Comparison of ENCODE assay signal across 16 cellular contexts in genomic region chr20:57267158-57267821, GRCh38. TPM values are rescaled to one million over a fixed set of nuclear protein-coding genes. Genes with fewer than 3 reads are reported as not detected.
DNase-seq lines count a peak whose midpoint lies in the region; ATAC-seq and TF ChIP-seq lines count a peak whose summit lies in the region.
"Had no signal": no experiment of that assay in that cellular context is flagged by ENCODE, and none has a peak within 500 bp of the region (broad histone marks: within the 10 kb centered on the region; RNA-seq: fewer than 3 reads in every experiment).

No MANE protein-coding gene starts in this region.

- peak overlapping the region; percentile 88 for H3K4me3 ChIP-seq in GM23338
- peak overlapping the region; percentile 79 for H3K4me3 ChIP-seq in SK-N-MC

- H3K4me3 Mint-ChIP-seq in GM23338 (peak overlapping the region; percentile 74), glutamatergic neuron (ENCODE audit: unreplicated experiment) (peak overlapping the region; percentile 79), osteocyte (ENCODE audit: unreplicated experiment) (peak overlapping the region; percentile 50)
- H3K4me3 Mint-ChIP-seq: T-helper 2 cell treated with Interferon-gamma antibody and Interleukin-4, amounts not matched to agents 5 μg/mL and 100 μg/mL, for 36 hours had no signal

- no peak overlapping the region for H3K27ac Mint-ChIP-seq in GM23338
- no peak overlapping the region for H3K27ac Mint-ChIP-seq in glutamatergic neuron (ENCODE audit: unreplicated experiment)
- no peak overlapping the region for H3K27ac Mint-ChIP-seq in osteocyte (ENCODE audit: unreplicated experiment)
- H3K27ac Mint-ChIP-seq: T-helper 2 cell treated with Interferon-gamma antibody and Interleukin-4, amounts not matched to agents 5 μg/mL and 100 μg/mL, for 36 hours had no signal

- peak overlapping the region; percentile 91 for H2AFZ ChIP-seq in GM23338

- DNase-seq in GM23338 (ENCODE audit: low spot score) = no peak
- no peak for DNase-seq in SK-N-MC (ENCODE audit: low read depth, low spot score)
- DNase-seq in glutamatergic neuron = no peak
- no peak for DNase-seq in osteocyte (ENCODE audit: extremely low spot score, unreplicated experiment)
- DNase-seq in DMS53 (lab: John Stamatoyannopoulos, UW) = no peak
- no peak for DNase-seq in T-helper 9 cell
- DNase-seq: activated gamma-delta T cell; effector CD8-positive, alpha-beta T cell; gastrocnemius medialis; NCI-H1694; upper lobe of right lung had no signal

- H4K20me1 ChIP-seq in GM23338 (replicated peaks; ENCODE audit: insufficient read depth) = no peaks in the 10 kb centered on the region

- H3K27me3 ChIP-seq in GM23338 (ENCODE audit: insufficient read depth) = peaks cover 69% of the 10 kb centered on the region

- peaks cover 85% of the 10 kb centered on the region for H3K27me3 Mint-ChIP-seq in GM23338 (ENCODE audit: insufficient read depth, low read depth, poor library complexity)
- H3K27me3 Mint-ChIP-seq in glutamatergic neuron (ENCODE audit: unreplicated experiment) = peaks cover 13% of the 10 kb centered on the region
- peaks cover 82% of the 10 kb centered on the region for H3K27me3 Mint-ChIP-seq in osteocyte (ENCODE audit: unreplicated experiment)

- H3K36me3 ChIP-seq in GM23338 (ENCODE audit: insufficient read depth) (no peaks in the 10 kb centered on the region), SK-N-MC (ENCODE audit: insufficient read depth, low read length) (no peaks in the 10 kb centered on the region)
- H3K36me3 ChIP-seq: gastrocnemius medialis, upper lobe of right lung had no signal

- ATAC-seq in GM23338 (no peak), GM19452 (IDR thresholded peaks at IDR 0.05; ENCODE audit: unreplicated experiment) (no peak), GM18861 (IDR thresholded peaks at IDR 0.05; ENCODE audit: unreplicated experiment) (no peak)
- ATAC-seq: gastrocnemius medialis had no signal

- H3K27ac ChIP-seq in GM23338 (ENCODE audit: low read depth) (no peak overlapping the region), SK-N-MC (no peak overlapping the region)
- H3K27ac ChIP-seq: gastrocnemius medialis, RWPE1, upper lobe of right lung had no signal

- no peaks in the 10 kb centered on the region; the same call in 1 of the 2 replicates for H3K79me2 ChIP-seq in GM23338 (replicated peaks; ENCODE audit: insufficient read depth)

- peaks cover 20% of the 10 kb centered on the region for H3F3A ChIP-seq in GM23338 (replicated peaks; ENCODE audit: low read depth)

- peak overlapping the region; percentile 96 for H3K4me2 ChIP-seq in GM23338

- no peaks in the 10 kb centered on the region; the same call in 2 of the 3 replicates for H3K9me3 Mint-ChIP-seq in GM23338
- H3K9me3 Mint-ChIP-seq in glutamatergic neuron (ENCODE audit: unreplicated experiment) = peaks cover 5% of the 10 kb centered on the region
- no peaks in the 10 kb centered on the region for H3K9me3 Mint-ChIP-seq in osteocyte (ENCODE audit: unreplicated experiment)
- H3K9me3 Mint-ChIP-seq: T-helper 2 cell treated with Interferon-gamma antibody and Interleukin-4, amounts not matched to agents 5 μg/mL and 100 μg/mL, for 36 hours had no signal

- peaks cover 60% of the 10 kb centered on the region for H3K4me1 Mint-ChIP-seq in GM23338
- peaks cover 30% of the 10 kb centered on the region for H3K4me1 Mint-ChIP-seq in glutamatergic neuron (ENCODE audit: low read depth, unreplicated experiment)
- H3K4me1 Mint-ChIP-seq in osteocyte (ENCODE audit: unreplicated experiment) = peaks cover 7% of the 10 kb centered on the region

- TF ChIP-seq CTCF in GM23338 (conservative IDR thresholded peaks at IDR 0.05; ENCODE audit: low read depth in 2 of 2) (no peak), glutamatergic neuron (IDR thresholded peaks at IDR 0.05; ENCODE audit: partially characterized antibody, unreplicated experiment) (no peak), osteocyte (IDR thresholded peaks at IDR 0.05) (no peak)

- no peak overlapping the region for H3K9ac ChIP-seq in SK-N-MC (ENCODE audit: insufficient read length)

- H3K36me3 Mint-ChIP-seq in GM23338 (ENCODE audit: low read depth) (no peaks in the 10 kb centered on the region), glutamatergic neuron (ENCODE audit: unreplicated experiment) (no peaks in the 10 kb centered on the region), osteocyte (ENCODE audit: unreplicated experiment) (no peaks in the 10 kb centered on the region)

- no peaks in the 10 kb centered on the region for H3K9me2 ChIP-seq in GM23338 (ENCODE audit: insufficient read depth)

- H3K4me1 ChIP-seq in GM23338 (ENCODE audit: insufficient read depth) = peaks cover 58% of the 10 kb centered on the region
- H3K4me1 ChIP-seq: gastrocnemius medialis, upper lobe of right lung had no signal

- H3K9me3 ChIP-seq in SK-N-MC (ENCODE audit: low read depth, low read length) = no peaks in the 10 kb centered on the region
- H3K9me3 ChIP-seq: gastrocnemius medialis, upper lobe of right lung had no signal

TF ChIP-seq in GM23338, 12 proteins besides CTCF, POLR2A, EP300 and RAD21:
- TF ChIP-seq ZNF114 (CRISPR knock-in tag; IDR thresholded peaks at IDR 0.05) (no peak), EZH2 (IDR thresholded peaks at IDR 0.05; ENCODE audit: low read depth, unreplicated experiment) (no peak), REST (IDR thresholded peaks at IDR 0.05; ENCODE audit: unreplicated experiment) (no peak), POLR2AphosphoS5 (IDR thresholded peaks at IDR 0.05; ENCODE audit: low read depth) (no peak), ETS1 (IDR thresholded peaks at IDR 0.05) (no peak), EZH2phosphoT487 (IDR thresholded peaks at IDR 0.05; ENCODE audit: unreplicated experiment) (no peak), CREB1 (CRISPR knock-in tag; IDR thresholded peaks at IDR 0.05; ENCODE audit: low read depth) (no peak), NANOG (IDR thresholded peaks at IDR 0.05; ENCODE audit: borderline replicate concordance) (no peak), JUNB (IDR thresholded peaks at IDR 0.05; ENCODE audit: unreplicated experiment) (no peak)

RNA-seq across cellular contexts. Expression of gene BMP7, which starts 0.8 kb away (rescaled TPM):
- total RNA-seq in GM23338 (2014; rRNA removed; shearing (Covaris generic)) = 16.6 and 22.8 TPM in 2 replicates
- 15.9 and 17.8 TPM in 2 replicates for polyA plus RNA-seq in GM23338 (2016; fragmentation: Nextera tagmentation; extraction: Ambion mirVana)
- 8.7 TPM for total RNA-seq in glutamatergic neuron (ENCODE audit: unreplicated experiment)
- total RNA-seq in osteocyte = not detected in 2 replicates
- polyA plus RNA-seq: BJ had no signal
